7 cellular contexts compared by ENCODE assay signal in the genomic region with DNA sequence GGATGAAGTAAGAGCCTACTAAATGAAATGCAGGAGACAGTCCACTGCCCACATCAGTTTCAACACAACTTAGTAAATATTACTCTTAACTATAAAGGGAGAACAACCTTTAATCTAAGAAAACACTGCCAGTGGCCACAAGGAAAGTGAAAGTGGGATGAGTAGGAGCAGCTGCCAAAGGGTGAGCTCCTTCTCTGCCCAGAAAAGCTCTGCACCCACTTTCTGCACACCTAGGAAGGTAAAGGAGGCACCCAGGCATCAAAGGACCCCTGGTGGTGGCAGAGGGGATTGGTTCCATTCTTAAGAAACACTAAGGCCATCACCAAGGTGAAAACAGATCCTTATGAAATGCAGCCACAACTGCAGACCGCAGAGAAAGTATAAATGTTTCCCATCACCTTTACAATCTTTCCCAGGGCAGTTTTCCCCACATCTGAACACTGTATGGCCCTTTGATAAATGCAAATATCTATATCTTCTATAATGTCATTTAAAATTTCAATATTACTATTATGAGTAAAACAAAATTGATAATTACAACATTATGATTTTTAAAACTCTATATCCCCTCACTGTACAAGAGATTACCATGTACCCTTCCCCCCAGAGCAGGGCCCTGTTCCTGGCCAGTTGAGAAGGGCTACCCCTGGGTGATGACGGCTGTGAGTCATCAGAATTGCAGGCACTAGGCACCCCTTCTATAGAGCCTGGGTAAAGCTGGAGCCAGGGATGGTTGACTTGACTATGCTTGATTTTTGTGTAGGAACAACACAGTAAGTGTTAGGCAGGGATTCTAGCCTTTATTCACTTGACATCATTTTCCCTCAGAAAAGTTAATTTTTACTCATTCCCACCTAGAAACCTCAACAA.
A peak's percentile ranks its signal among the peaks of the same experiment; 100 is the strongest.
DNase-seq lines count a peak whose midpoint lies in the region; ATAC-seq, FAIRE-seq and TF ChIP-seq lines count a peak whose summit lies in the region.

No MANE protein-coding gene starts in this region.

- no peak overlapping the region for H3K27ac ChIP-seq in adrenal gland

- peak; percentile 35 to 60 (median 54) for TF ChIP-seq CTCF in adrenal gland (IDR thresholded peaks at IDR 0.05)

- no peak for TF ChIP-seq POLR2A in adrenal gland (IDR thresholded peaks at IDR 0.05)

- H3K36me3 ChIP-seq in adrenal gland (replicated peaks in 1 of 2): no peaks in the 10 kb centered on the region

- no peak overlapping the region for H3K4me3 ChIP-seq in adrenal gland

- no peaks in the 10 kb centered on the region for H3K27me3 ChIP-seq in adrenal gland

- DNase-seq in GM18507 (ENCODE audit: extremely low spot score, insufficient read length, low read depth): peak; percentile 29
- DNase-seq in SW480 (ENCODE audit: low spot score): peak; percentile 49
- DNase-seq in adrenal gland: peak in 4 of 7 donors; percentile 44 to 71 (median 57)
- peak; percentile 68 for DNase-seq in left kidney (ENCODE audit: low read depth, low spot score)
- peak; percentile 26 to 53 for DNase-seq in stimulated activated CD8-positive, alpha-beta memory T cell treated with anti-CD3 and anti-CD28 coated beads, Interleukin-15, amount 100 ng/mL, for 4 hours (ENCODE audit: low read depth in 2 of 2)
- no peak for DNase-seq in UCSD-AML1 (lab: John Stamatoyannopoulos, UW; ENCODE audit: unreplicated experiment)

- intact Hi-C loops in adrenal gland (cut with DNase I): no loop called here

- peak; percentile 59 for ATAC-seq in HG03521 (IDR thresholded peaks at IDR 0.05; ENCODE audit: unreplicated experiment)

- 87 to 98% (median 88%) methylated on average over 2 of the region's 2 CpGs for WGBS in adrenal gland, 4 donors

- H3K9me3 ChIP-seq in adrenal gland (replicated peaks in 1 of 3): no peaks in the 10 kb centered on the region

- FAIRE-seq in GM18507 (lab: Jason Lieb, UNC): peak; percentile 65

- peaks cover 0 to 11% of the 10 kb centered on the region in 2 donors for H3K4me1 ChIP-seq in adrenal gland (replicated peaks in 1 of 2)
